In the genomic region with DNA sequence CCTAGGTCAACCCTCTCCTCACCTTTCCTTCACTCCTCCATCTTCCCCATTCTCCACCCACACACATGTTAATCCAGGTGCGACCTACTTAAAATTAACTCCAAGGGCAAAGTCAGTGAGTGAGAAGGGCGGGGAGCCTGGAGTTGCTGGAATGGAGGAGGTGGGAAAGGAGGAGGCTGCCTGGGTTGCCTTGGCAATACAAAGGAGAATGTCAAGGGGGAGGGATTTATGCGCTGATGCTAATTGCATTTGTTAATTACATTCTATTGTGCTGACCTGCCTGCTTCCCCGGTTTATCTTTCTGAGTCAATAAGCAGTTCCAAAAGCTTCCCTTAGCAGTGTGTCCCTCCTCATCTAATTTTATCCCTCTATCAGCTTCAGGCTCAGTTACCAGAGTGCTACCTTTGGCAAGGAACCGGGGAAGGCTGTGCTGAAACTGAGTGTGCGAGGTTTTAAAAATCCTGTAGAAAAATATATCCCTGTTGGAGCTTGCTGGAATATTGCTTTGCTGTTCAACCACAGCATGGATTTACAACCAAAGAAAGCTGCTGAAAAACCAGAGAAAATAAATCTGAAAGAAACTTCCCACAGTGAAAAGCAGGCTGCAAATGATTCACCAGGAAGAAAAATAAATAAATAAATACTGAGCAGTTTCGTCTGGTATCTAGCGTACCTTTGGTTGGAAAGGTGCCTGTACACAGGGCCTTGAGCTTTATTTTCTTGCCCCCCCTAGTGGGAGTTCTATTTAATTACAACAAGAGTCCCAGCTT, we compare ENCODE assay signal across 9 cellular contexts.
DNase-seq lines count a peak whose midpoint lies in the region; TF ChIP-seq lines count a peak whose summit lies in the region.
"Had no signal": no experiment of that assay in that cellular context is flagged by ENCODE, and none has a peak within 500 bp of the region (broad histone marks: within the 10 kb centered on the region; RNA-seq: fewer than 3 reads in every experiment).

No MANE protein-coding gene starts in this region.

- peaks cover 8% of the 10 kb centered on the region; the same call in 1 of the 2 replicates for H3K4me1 ChIP-seq in H9 (ENCODE audit: insufficient read depth, low read length)
- peaks cover 0 to 3% (median 0%) of the 10 kb centered on the region in 4 donors for H3K4me1 ChIP-seq in tibial artery
- H3K4me1 ChIP-seq: BLaER1 had no signal

- no peak overlapping the region for H2BK12ac ChIP-seq in H9 (ENCODE audit: insufficient read length, low read depth, low read length)

- peak overlapping the region; percentile 84 for H3K4me2 ChIP-seq in H9 (ENCODE audit: insufficient read depth, insufficient read length, low read length)
- H3K4me2 ChIP-seq: BLaER1 had no signal

- H3K9me3 Mint-ChIP-seq in H9 = peaks cover 0 to 3% of the 10 kb centered on the region in 2 experiments; a peak in 2 of 5 replicates
- no peaks in the 10 kb centered on the region for H3K9me3 Mint-ChIP-seq in chondrocyte (ENCODE audit: low read depth)

- TF ChIP-seq CTCF in H9 (conservative IDR thresholded peaks at IDR 0.05) = peak; percentile 78
- peak; percentile 93 for TF ChIP-seq CTCF in chondrocyte (IDR thresholded peaks at IDR 0.05)
- peak; percentile 42 to 53 for TF ChIP-seq CTCF in tibial artery (IDR thresholded peaks at IDR 0.05)

- no CpG with 5 or more reads among the region's 8 CpGs for WGBS in H9 (ENCODE audit: extremely low coverage, insufficient read length, low lambda C conversion rate)

- no peak overlapping the region for H3K23ac ChIP-seq in H9 (ENCODE audit: insufficient read length, low read depth, low read length)

- peaks cover 5% of the 10 kb centered on the region for H3K23me2 ChIP-seq in H9 (ENCODE audit: insufficient read length, low read depth, low read length, poor library complexity, severe bottlenecking)

- H3K4ac ChIP-seq in H9 (ENCODE audit: low read depth, low read length) = no peak overlapping the region

- H3K4me3 ChIP-seq in tibial artery = no peak overlapping the region
- H3K4me3 ChIP-seq: BLaER1 had no signal

- H3K36me3 ChIP-seq in tibial artery = no peaks in the 10 kb centered on the region
- H3K36me3 ChIP-seq: BLaER1 had no signal

- H4K5ac ChIP-seq in H9 (ENCODE audit: insufficient read length, low read depth, low read length) = no peak overlapping the region

- no peak overlapping the region for H2BK15ac ChIP-seq in H9 (ENCODE audit: low read depth, low read length)

- H2BK120ac ChIP-seq in H9 (ENCODE audit: low read depth, low read length, poor library complexity, severe bottlenecking) = no peak overlapping the region

- H2AFZ ChIP-seq in H9 (ENCODE audit: low read length) = peak overlapping the region; percentile 90

- no peak overlapping the region for H4K8ac ChIP-seq in H9 (replicated peaks; ENCODE audit: insufficient read length, low read depth, low read length)

- H3K56ac ChIP-seq in H9 (ENCODE audit: insufficient read length, low read depth, low read length) = no peak overlapping the region

- no peak overlapping the region for H2BK5ac ChIP-seq in H9 (ENCODE audit: insufficient read length, low read length)

- H3K27ac Mint-ChIP-seq in H9 (peak overlapping the region; percentile 77 to 96 (median 94)), chondrocyte (ENCODE audit: unreplicated experiment) (no peak overlapping the region)

- intact Hi-C loops in tibial artery (cut with DNase I; ENCODE audit: low total_unique reads) = no loop called here

- no peak overlapping the region for H4K91ac ChIP-seq in H9 (ENCODE audit: insufficient read length, low read depth, low read length)

- H2AK5ac ChIP-seq in H9 (ENCODE audit: insufficient read length, low read length) = no peak overlapping the region

- peak overlapping the region; percentile 43 for H3K18ac ChIP-seq in H9 (ENCODE audit: insufficient read length, low read depth, low read length)

- no peak overlapping the region for H2BK20ac ChIP-seq in H9 (ENCODE audit: low read depth, low read length, poor library complexity, severe bottlenecking)

- H3K27me3 Mint-ChIP-seq in H9 (ENCODE audit: low read depth) (no peaks in the 10 kb centered on the region), chondrocyte (ENCODE audit: low read depth) (no peaks in the 10 kb centered on the region)

- H3K9me3 ChIP-seq in H9 (ENCODE audit: control insufficient read depth, low read depth, low read length) (no peaks in the 10 kb centered on the region), tibial artery (no peaks in the 10 kb centered on the region)
- H3K9me3 ChIP-seq: BLaER1 had no signal

- H3K79me2 ChIP-seq in H9 (ENCODE audit: insufficient read depth, low read length) = no peaks in the 10 kb centered on the region

- in situ Hi-C loops in KBM-7 (cut with MboI; ENCODE audit: low pct_unique_long_range_greater_than_20kb, low sequenced_read_pairs) = loop anchor here (25.0 kb wide), 1 partner anchor 278 kb away; no protein-coding TSS in a partner anchor

- H3K79me1 ChIP-seq in H9 (ENCODE audit: insufficient read depth, low read depth, low read length, poor library complexity, severe bottlenecking) = no peaks in the 10 kb centered on the region

- H3K14ac ChIP-seq in H9 (ENCODE audit: insufficient read depth, low read length) = no peak overlapping the region

- peak overlapping the region; percentile 83 for H3K27ac ChIP-seq in H9 (ENCODE audit: insufficient read length, low read depth, low read length)
- no peak overlapping the region for H3K27ac ChIP-seq in tibial artery
- H3K27ac ChIP-seq: BLaER1 had no signal

- peak overlapping the region; percentile 64 to 72 for H3K4me3 Mint-ChIP-seq in H9
- H3K4me3 Mint-ChIP-seq in chondrocyte (ENCODE audit: unreplicated experiment) = peak overlapping the region; percentile 27

- H3K9ac ChIP-seq in H9 (ENCODE audit: extremely low read depth, insufficient read length, low read length) = peak overlapping the region; percentile 24
- H3K9ac ChIP-seq: BLaER1 had no signal

- no peaks in the 10 kb centered on the region for H4K20me1 ChIP-seq in H9 (ENCODE audit: control insufficient read depth, insufficient read depth, insufficient read length)
- H4K20me1 ChIP-seq: BLaER1 had no signal

- H3K27me3 ChIP-seq in H9 (ENCODE audit: insufficient read depth, low read length) (no peaks in the 10 kb centered on the region), tibial artery (no peaks in the 10 kb centered on the region)
- H3K27me3 ChIP-seq: BLaER1 had no signal

- H3K36me3 Mint-ChIP-seq in H9 (ENCODE audit: insufficient read depth in 1 of 3, low read depth in 3 of 3) = peaks cover 0 to 5% (median 4%) of the 10 kb centered on the region in 3 experiments; a peak in 2 of 7 replicates
- H3K36me3 Mint-ChIP-seq in chondrocyte (ENCODE audit: low read depth) = no peaks in the 10 kb centered on the region

- H3T11ph ChIP-seq in H9 (ENCODE audit: low read length) = no peak overlapping the region

- H3K4me1 Mint-ChIP-seq in H9 (peaks cover 23 to 27% of the 10 kb centered on the region in 2 experiments), chondrocyte (ENCODE audit: low read depth) (peaks cover 8% of the 10 kb centered on the region)

- peak; percentile 61 for DNase-seq in SIG-M5 treated with dmso at 0.1 percent for 504 hours (lab: John Stamatoyannopoulos, UW; ENCODE audit: unreplicated experiment)
- no peak for DNase-seq in SIG-M5 (lab: John Stamatoyannopoulos, UW)
- peak; percentile 86 for DNase-seq in H9
- peak; percentile 57 for DNase-seq in KBM-7
- DNase-seq in NOMO-1 treated with dmso at 0.1 percent for 144 hours (lab: John Stamatoyannopoulos, UW; ENCODE audit: unreplicated experiment) = peak; percentile 11
- DNase-seq in chondrocyte (ENCODE audit: low spot score) = no peak
- peak; percentile 92 for DNase-seq in kidney tubule cell (ENCODE audit: low spot score)
- DNase-seq in tibial artery = no peak

Comparison
In these comparisons a context has a peak if more than half of its experiments do, and no peak if none do; other contexts are left out.
1. DNase-seq: peak in SIG-M5 treated with dmso at 0.1 percent for 504 hours (single experiment), H9 (single experiment), KBM-7 (single experiment), NOMO-1 treated with dmso at 0.1 percent for 144 hours (single experiment) and kidney tubule cell (single experiment); none in SIG-M5 (single experiment), chondrocyte (single experiment) and tibial artery (0 of 2).
2. Peak in every context shown above with its lines, with median percentiles within 50 percentile points of each other: CTCF ChIP-seq.